ENCODE assay signal across 8 cellular contexts in genomic region chr4:177051473-177052060, GRCh38.
DNase-seq lines count a peak whose midpoint lies in the region; ATAC-seq and TF ChIP-seq lines count a peak whose summit lies in the region.

No MANE protein-coding gene starts in this region.

- CTCF ChIA-PET in RWPE1 (lab: Yijun Ruan, JAX): no interaction called here

- ATAC-seq in GM19397 (IDR thresholded peaks at IDR 0.05; ENCODE audit: unreplicated experiment) (peak; percentile 89), HG03342 (IDR thresholded peaks at IDR 0.05; ENCODE audit: unreplicated experiment) (peak; percentile 81), foreskin keratinocyte (peak; percentile 69)

- peak; percentile 33 to 63 for DNase-seq in NCI-H524 (lab: John Stamatoyannopoulos, UW)
- DNase-seq in NCI-H524 treated with DMSO at 0.1 percent for 48 hours (lab: John Stamatoyannopoulos, UW): no peak
- DNase-seq in RWPE1 (ENCODE audit: low spot score): no peak
- peak in 1 of 2 donors; percentile 32 for DNase-seq in foreskin keratinocyte
- DNase-seq in GM03348 (ENCODE audit: low spot score): no peak
- DNase-seq in posterior cingulate gyrus: no peak

- no peaks in the 10 kb centered on the region for H3K27me3 ChIP-seq in foreskin keratinocyte

- intact Hi-C loops in posterior cingulate gyrus (cut with DNase I): no loop called here

- TF ChIP-seq CTCF in RWPE1 (conservative IDR thresholded peaks at IDR 0.05; ENCODE audit: low read depth) (0 out of 2 replicates have a peak, but pooled peaks have one; percentile 5), foreskin keratinocyte (conservative IDR thresholded peaks at IDR 0.05) (peak; percentile 67)

- H3K27ac ChIP-seq in RWPE1: no peak overlapping the region
- H3K27ac ChIP-seq in foreskin keratinocyte: no peak overlapping the region

- POLR2A ChIA-PET in RWPE1 (lab: Yijun Ruan, JAX; ENCODE audit: low non-redundant PET): no interaction called here

- H3K4me1 ChIP-seq in foreskin keratinocyte: peaks cover 13% of the 10 kb centered on the region

Comparison
In these comparisons a context has a peak if more than half of its experiments do, and no peak if none do; other contexts are left out.
1. DNase-seq: peak in NCI-H524 (2 of 2); none in NCI-H524 treated with DMSO at 0.1 percent for 48 hours (single experiment), RWPE1 (single experiment), GM03348 (single experiment) and posterior cingulate gyrus (0 of 10).
2. Peak in every context shown above with its lines, with median percentiles within 50 percentile points of each other: ATAC-seq.